ENCODE assay signal across 29 cellular contexts in the genomic region with DNA sequence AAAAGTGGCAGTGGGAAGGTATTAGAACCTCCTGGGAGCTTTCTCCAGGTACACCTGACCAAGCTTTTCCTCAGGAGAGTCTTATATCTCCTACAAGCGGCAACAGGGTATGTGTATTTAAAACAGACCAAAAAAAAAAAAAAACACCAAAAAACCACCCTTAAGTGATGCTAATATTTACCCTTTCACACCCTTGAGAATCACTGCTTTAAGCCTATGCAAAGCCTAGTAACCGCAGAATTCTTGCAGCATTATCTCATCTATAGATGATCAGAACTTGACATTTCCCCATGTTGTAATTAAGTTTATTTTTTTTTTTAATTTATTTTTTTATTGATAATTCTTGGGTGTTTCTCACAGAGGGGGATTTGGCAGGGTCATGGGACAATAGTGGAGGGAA.
"Had no signal": no experiment of that assay in that cellular context is flagged by ENCODE, and none has a peak within 500 bp of the region (broad histone marks: within the 10 kb centered on the region; RNA-seq: fewer than 3 reads in every experiment).

No MANE protein-coding gene starts in this region.

- H3K4me1 Mint-ChIP-seq: neural crest cell; stimulated activated memory B cell treated with anti-CD40 and anti-IgM and Interleukin-4, amounts not matched to agents 10 μg/mL and 1 μg/mL and 100 μg/mL, for 72 hours had no signal

- H3K27me3 Mint-ChIP-seq: stimulated activated naive CD8-positive, alpha-beta T cell treated with anti-CD3 and anti-CD28 coated beads, Interleukin-15, Interleukin-2, amounts not matched to agents 100 ng/mL and 50 ng/mL, for 24 hours had no signal

- H3K79me2 ChIP-seq: parathyroid adenoma had no signal

- H2AFZ ChIP-seq: parathyroid adenoma had no signal

- H3K36me3 ChIP-seq: neutrophil, right lobe of liver, thoracic aorta, upper lobe of left lung, uterus had no signal

- H3K27ac Mint-ChIP-seq: effector memory CD8-positive, alpha-beta T cell; immature natural killer cell; mesothelial cell of epicardium; naive B cell; progenitor cell of endocrine pancreas; stimulated activated memory B cell treated with anti-CD40 and anti-IgM and Interleukin-4, amounts not matched to agents 10 μg/mL and 1 μg/mL and 100 μg/mL, for 72 hours; stimulated activated naive CD8-positive, alpha-beta T cell treated with anti-CD3 and anti-CD28 coated beads, Interleukin-15, Interleukin-2, amounts not matched to agents 100 ng/mL and 50 ng/mL, for 24 hours had no signal

- H3K9me3 ChIP-seq: mucosa of descending colon, neutrophil, right lobe of liver, thoracic aorta, tibial nerve, upper lobe of left lung, uterus had no signal

- H3K4me3 ChIP-seq: coronary artery, lung, mucosa of descending colon, right lobe of liver, thoracic aorta, tibial nerve, upper lobe of left lung, uterus had no signal

- H3K27me3 ChIP-seq: right lobe of liver, tibial nerve, upper lobe of left lung, uterus had no signal

- H3K4me3 Mint-ChIP-seq: effector memory CD8-positive, alpha-beta T cell; immature natural killer cell; mesothelial cell of epicardium; naive B cell; natural killer cell treated with Interleukin-12 subunit alpha and Interleukin-12 subunit beta and Interleukin-15 and Interleukin-18, amount 100 ng/mL, for 72 hours; neural crest cell; stimulated activated memory B cell treated with anti-CD40 and anti-IgM and Interleukin-4, amounts not matched to agents 10 μg/mL and 1 μg/mL and 100 μg/mL, for 72 hours; stimulated activated naive CD8-positive, alpha-beta T cell treated with anti-CD3 and anti-CD28 coated beads, Interleukin-15, Interleukin-2, amounts not matched to agents 100 ng/mL and 50 ng/mL, for 24 hours had no signal

- ATAC-seq: effector memory CD8-positive, alpha-beta T cell; left colon; left ventricle myocardium superior; mucosa of descending colon; natural killer cell treated with Interleukin-12 subunit alpha and Interleukin-12 subunit beta and Interleukin-15 and Interleukin-18, amount 100 ng/mL, for 72 hours; right lobe of liver; stimulated activated memory B cell treated with anti-CD40 and anti-IgM and Interleukin-4, amounts not matched to agents 10 μg/mL and 1 μg/mL and 100 μg/mL, for 72 hours had no signal

- H3K36me3 Mint-ChIP-seq: mesothelial cell of epicardium; natural killer cell treated with Interleukin-12 subunit alpha and Interleukin-12 subunit beta and Interleukin-15 and Interleukin-18, amount 100 ng/mL, for 72 hours had no signal

- H3K27ac ChIP-seq: coronary artery, neutrophil, parathyroid adenoma, right lobe of liver, thoracic aorta, tibial nerve, upper lobe of left lung, uterus had no signal

- H3K9ac ChIP-seq: parathyroid adenoma had no signal

- H3K9me3 Mint-ChIP-seq: effector memory CD8-positive, alpha-beta T cell; immature natural killer cell; stimulated activated memory B cell treated with anti-CD40 and anti-IgM and Interleukin-4, amounts not matched to agents 10 μg/mL and 1 μg/mL and 100 μg/mL, for 72 hours; stimulated activated naive CD8-positive, alpha-beta T cell treated with anti-CD3 and anti-CD28 coated beads, Interleukin-15, Interleukin-2, amounts not matched to agents 100 ng/mL and 50 ng/mL, for 24 hours had no signal

- DNase-seq: dermis blood vessel endothelial cell; effector memory CD8-positive, alpha-beta T cell; hypothalamus; immature natural killer cell; islet precursor cell; kidney glomerular epithelial cell; left colon; left ventricle myocardium superior; mesenchymal stem cell; mucosa of descending colon; naive B cell; right lobe of liver; small intestine; stimulated activated CD4-positive, alpha-beta T cell treated with anti-CD3 and anti-CD28 coated beads, Interleukin-2, amount 100 ng/mL, for 24 hours; stimulated activated CD4-positive, alpha-beta T cell treated with anti-CD3 and anti-CD28 coated beads, Interleukin-4, amount 100 ng/mL, for 24 hours; upper lobe of left lung; uterus had no signal

- H3K4me1 ChIP-seq: right lobe of liver, tibial nerve, uterus had no signal
